1 cellular context compared by ENCODE assay signal in genomic region chr10:9215121-9215520, GRCh38.
TF ChIP-seq lines count a peak whose summit lies in the region.

No MANE protein-coding gene starts in this region.

TF ChIP-seq in HEK293, 187 proteins besides CTCF, POLR2A, EP300 and RAD21 (continued from another document):
- TF ChIP-seq RBAK (tag by site-specific recombination; IDR thresholded peaks at IDR 0.05) (no peak), TCF7L2 (IDR thresholded peaks at IDR 0.05; ENCODE audit: borderline replicate concordance, low read depth, low read length) (no peak), KLF7 (tag by site-specific recombination; IDR thresholded peaks at IDR 0.05; ENCODE audit: borderline replicate concordance) (no peak), ZNF596 (tag by site-specific recombination; IDR thresholded peaks at IDR 0.05) (peak; percentile 86), ZNF514 (tag by site-specific recombination; IDR thresholded peaks at IDR 0.05) (no peak), TSHZ1 (tag by site-specific recombination; IDR thresholded peaks at IDR 0.05; ENCODE audit: borderline replicate concordance) (no peak), ZNF394 (tag by site-specific recombination; IDR thresholded peaks at IDR 0.05; ENCODE audit: borderline replicate concordance) (no peak), ZNF558 (tag by site-specific recombination; IDR thresholded peaks at IDR 0.05) (no peak), ZNF138 (tag by site-specific recombination; IDR thresholded peaks at IDR 0.05; ENCODE audit: borderline replicate concordance) (no peak), ZSCAN18 (tag by site-specific recombination; IDR thresholded peaks at IDR 0.05) (no peak)
